9 cellular contexts compared by ENCODE assay signal in the genomic region with DNA sequence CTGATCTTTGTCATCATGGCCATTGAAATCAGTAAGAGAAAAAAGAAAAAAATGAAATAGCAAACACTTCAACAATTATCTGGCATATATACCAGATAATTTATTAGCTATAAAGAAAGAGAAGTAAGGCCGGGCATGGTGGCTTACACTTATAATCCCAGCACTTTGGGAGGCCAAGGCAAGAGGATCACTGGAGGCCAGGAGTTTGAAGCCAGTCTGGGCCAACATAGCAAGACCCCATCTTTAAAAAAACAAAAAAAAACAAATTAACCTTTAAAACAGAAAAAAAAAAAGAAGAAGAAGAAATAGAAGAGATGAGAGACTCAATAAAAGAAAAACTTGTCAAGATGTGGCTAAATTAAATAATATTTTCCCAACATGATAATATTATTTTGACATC.
"Had no signal": no experiment of that assay in that cellular context is flagged by ENCODE, and none has a peak within 500 bp of the region (broad histone marks: within the 10 kb centered on the region; RNA-seq: fewer than 3 reads in every experiment).

No MANE protein-coding gene starts in this region.

- H3K27ac Mint-ChIP-seq: GM23338, H9, HFFc6, IgD-negative memory B cell had no signal

- H3K27me3 Mint-ChIP-seq: IgD-negative memory B cell had no signal

- H3K4me3 ChIP-seq: GM23338 had no signal

- FAIRE-seq: H1, H54, HepG2 had no signal

- H3K27ac ChIP-seq: HL-60 had no signal

- H3K4me3 Mint-ChIP-seq: GM23338, H9, HFFc6, IgD-negative memory B cell had no signal

- ATAC-seq: GM23338, HepG2 had no signal

- DNase-seq: H9, HCEC 1CT, HFFc6 had no signal

- H3K4me2 ChIP-seq: GM23338 had no signal
